In the genomic region with DNA sequence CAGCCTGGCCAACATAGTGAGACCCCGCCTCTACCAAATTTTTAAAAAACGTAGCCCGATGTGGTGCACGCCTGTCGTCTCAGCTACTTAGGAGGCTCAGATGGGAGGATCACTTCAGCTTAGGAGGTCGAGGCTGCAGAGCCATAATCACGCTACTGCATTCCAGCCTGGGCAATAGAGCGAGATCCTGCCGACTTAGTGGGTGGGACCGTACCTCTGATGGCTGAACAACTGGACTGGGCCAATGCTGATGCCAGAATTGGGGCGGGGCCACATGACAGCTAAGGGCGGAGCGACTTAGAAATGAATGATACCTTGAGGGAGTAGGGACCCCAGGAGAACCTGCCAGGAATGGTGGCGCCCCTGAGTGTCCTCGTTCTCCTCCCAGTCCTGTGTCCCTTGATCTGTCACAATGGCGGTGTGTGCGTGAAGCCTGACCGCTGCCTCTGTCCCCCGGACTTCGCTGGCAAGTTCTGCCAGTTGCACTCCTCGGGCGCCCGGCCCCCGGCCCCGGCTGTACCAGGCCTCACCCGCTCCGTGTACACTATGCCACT, we compare ENCODE assay signal across 1 cellular context.
TF ChIP-seq lines count a peak whose summit lies in the region.

No MANE protein-coding gene starts in this region.

TF ChIP-seq in endothelial cell of umbilical vein, 7 proteins besides CTCF, POLR2A, EP300 and RAD21:
- TF ChIP-seq EZH2 (IDR thresholded peaks at IDR 0.05; ENCODE audit: borderline replicate concordance, low read depth, low read length, severe bottlenecking) (no peak), MYC (IDR thresholded peaks at IDR 0.05; ENCODE audit: low read depth, low read length) (no peak), GATA2 (IDR thresholded peaks at IDR 0.05; ENCODE audit: insufficient read depth, insufficient read length, low read depth, low read length) (no peak), POLR2AphosphoS5 (IDR thresholded peaks at IDR 0.05; ENCODE audit: insufficient read depth, low read depth, low read length) (no peak), FOS (IDR thresholded peaks at IDR 0.05; ENCODE audit: borderline replicate concordance, insufficient read depth, low read length) (no peak), JUN (IDR thresholded peaks at IDR 0.05; ENCODE audit: borderline replicate concordance, insufficient read depth, insufficient read length, low read depth) (no peak)
- TF ChIP-seq, protein P1, sequence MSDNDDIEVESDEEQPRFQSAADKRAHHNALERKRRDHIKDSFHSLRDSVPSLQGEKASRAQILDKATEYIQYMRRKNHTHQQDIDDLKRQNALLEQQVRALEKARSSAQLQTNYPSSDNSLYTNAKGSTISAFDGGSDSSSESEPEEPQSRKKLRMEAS (IDR thresholded peaks at IDR 0.05; ENCODE audit: insufficient read depth, insufficient read length), result no peak
TF ChIP-seq in endothelial cell of umbilical vein: peak in this region for 0.
